In genomic region chr10:122560279-122560804, GRCh38 we compare ENCODE assay signal across 24 cellular contexts. TPM values are rescaled to one million over a fixed set of nuclear protein-coding genes. Genes with fewer than 3 reads are reported as not detected.
DNase-seq lines count a peak whose midpoint lies in the region; ATAC-seq and TF ChIP-seq lines count a peak whose summit lies in the region.
"Had no signal": no experiment of that assay in that cellular context is flagged by ENCODE, and none has a peak within 500 bp of the region (broad histone marks: within the 10 kb centered on the region; RNA-seq: fewer than 3 reads in every experiment).

Gene DMBT1, plus strand, starts transcription at chr10:122560754. Its CDS starts 17 bp downstream, at chr10:122560771.

- peak within 1 kb of the TSS; percentile 62 for H3K27ac Mint-ChIP-seq in activated naive CD8-positive, alpha-beta T cell treated with anti-CD3 and anti-CD28 coated beads, Interleukin-2, amount 10 ng/mL, durations not matched to agents 7 days and 5 days
- H3K27ac Mint-ChIP-seq in activated naive CD8-positive, alpha-beta T cell treated with anti-CD3 and anti-CD28 coated beads, Interleukin-2, amount 50 U/mL, for 24 hours, result no peak within 1 kb of the TSS
- H3K27ac Mint-ChIP-seq: activated CD8-positive, alpha-beta T cell treated with anti-CD3 and anti-CD28 coated beads, Interleukin-2, amount 10 ng/mL, durations not matched to agents 7 days and 5 days; HFFc6; memory B cell; stimulated activated memory B cell treated with anti-CD40 and anti-IgM and Interleukin-4, amounts not matched to agents 10 μg/mL and 1 μg/mL and 100 μg/mL, for 72 hours had no signal

- H3K4me3 ChIP-seq in mesendoderm (ENCODE audit: low read length), result no peak within 1 kb of the TSS
- no peak within 1 kb of the TSS for H3K4me3 ChIP-seq in MG63
- H3K4me3 ChIP-seq: spleen had no signal

- peaks cover 54% of the 10 kb centered on the region for H3K27me3 Mint-ChIP-seq in activated naive CD8-positive, alpha-beta T cell treated with anti-CD3 and anti-CD28 coated beads, Interleukin-2, amount 10 ng/mL, durations not matched to agents 7 days and 5 days
- H3K27me3 Mint-ChIP-seq in activated naive CD8-positive, alpha-beta T cell treated with anti-CD3 and anti-CD28 coated beads, Interleukin-2, amount 50 U/mL, for 24 hours, result peaks cover 17% of the 10 kb centered on the region

- no peak within 1 kb of the TSS for H4K8ac ChIP-seq in mesendoderm (ENCODE audit: low read depth, low read length)

- H4K5ac ChIP-seq in mesendoderm (ENCODE audit: low read length), result no peak within 1 kb of the TSS

- no peak within 1 kb of the TSS for H3K23ac ChIP-seq in mesendoderm (ENCODE audit: low read length)

- no peak for TF ChIP-seq CTCF in foreskin keratinocyte (conservative IDR thresholded peaks at IDR 0.05)

- peak within 1 kb of the TSS; percentile 2 for H3K56ac ChIP-seq in mesendoderm (ENCODE audit: low read length)

- POLR2A ChIA-PET in activated naive CD8-positive, alpha-beta T cell treated with anti-CD3 and anti-CD28 coated beads, Interleukin-2, amount 10 ng/mL, durations not matched to agents 7 days and 5 days (lab: Charles Lee), result no interaction called here

- H2BK15ac ChIP-seq in mesendoderm (replicated peaks; ENCODE audit: low read depth), result no peak within 1 kb of the TSS

- no peak within 1 kb of the TSS for H2BK120ac ChIP-seq in mesendoderm (ENCODE audit: low read depth, low read length)

- H3K4ac ChIP-seq in mesendoderm (ENCODE audit: low read depth, low read length), result no peak within 1 kb of the TSS

- no peaks in the 10 kb centered on the region for H3K9me3 Mint-ChIP-seq in activated naive CD8-positive, alpha-beta T cell treated with anti-CD3 and anti-CD28 coated beads, Interleukin-2, amount 10 ng/mL, durations not matched to agents 7 days and 5 days
- H3K9me3 Mint-ChIP-seq in activated naive CD8-positive, alpha-beta T cell treated with anti-CD3 and anti-CD28 coated beads, Interleukin-2, amount 50 U/mL, for 24 hours, result no peaks in the 10 kb centered on the region
- H3K9me3 Mint-ChIP-seq: HFFc6 had no signal

- no peaks in the 10 kb centered on the region for H3K27me3 ChIP-seq in mesendoderm (ENCODE audit: insufficient read depth, low read length, poor library complexity)
- H3K27me3 ChIP-seq in foreskin keratinocyte, result peaks cover 12% of the 10 kb centered on the region
- H3K27me3 ChIP-seq in MG63, result peaks cover 8% of the 10 kb centered on the region

- no peak within 1 kb of the TSS for H3K9ac ChIP-seq in mesendoderm (ENCODE audit: low read length)

- H3K4me1 Mint-ChIP-seq in activated naive CD8-positive, alpha-beta T cell treated with anti-CD3 and anti-CD28 coated beads, Interleukin-2, amount 10 ng/mL, durations not matched to agents 7 days and 5 days, result peaks cover 37% of the 10 kb centered on the region
- H3K4me1 Mint-ChIP-seq in activated naive CD8-positive, alpha-beta T cell treated with anti-CD3 and anti-CD28 coated beads, Interleukin-2, amount 50 U/mL, for 24 hours, result peaks cover 20% of the 10 kb centered on the region
- H3K4me1 Mint-ChIP-seq: memory B cell; stimulated activated memory B cell treated with anti-CD40 and anti-IgM and Interleukin-4, amounts not matched to agents 10 μg/mL and 1 μg/mL and 100 μg/mL, for 72 hours had no signal

- no peak within 1 kb of the TSS for H3K4me2 ChIP-seq in mesendoderm (ENCODE audit: low read length)

- no peaks in the 10 kb centered on the region for H3K79me2 ChIP-seq in mesendoderm (ENCODE audit: control insufficient read depth, insufficient read depth, low read length)

- H3K4me1 ChIP-seq in mesendoderm (ENCODE audit: control insufficient read depth, low read depth, low read length) (peaks cover 15% of the 10 kb centered on the region), foreskin keratinocyte (no peaks in the 10 kb centered on the region)

- H3K36me3 Mint-ChIP-seq in activated naive CD8-positive, alpha-beta T cell treated with anti-CD3 and anti-CD28 coated beads, Interleukin-2, amount 10 ng/mL, durations not matched to agents 7 days and 5 days, result no peaks in the 10 kb centered on the region
- H3K36me3 Mint-ChIP-seq in activated naive CD8-positive, alpha-beta T cell treated with anti-CD3 and anti-CD28 coated beads, Interleukin-2, amount 50 U/mL, for 24 hours (ENCODE audit: low read depth), result no peaks in the 10 kb centered on the region
- H3K36me3 Mint-ChIP-seq: naive thymus-derived CD4-positive, alpha-beta T cell had no signal

- DNase-seq in activated naive CD8-positive, alpha-beta T cell treated with anti-CD3 and anti-CD28 coated beads, Interleukin-2, amount 10 ng/mL, durations not matched to agents 7 days and 5 days, result no peak
- DNase-seq in activated naive CD8-positive, alpha-beta T cell treated with anti-CD3 and anti-CD28 coated beads, Interleukin-2, amount 50 U/mL, for 24 hours, result no peak
- DNase-seq in dermis blood vessel endothelial cell (peak; percentile 13), mesendoderm (no peak), foreskin keratinocyte (no peak), MG63 (no peak)
- DNase-seq: 8988T; activated CD8-positive, alpha-beta T cell treated with anti-CD3 and anti-CD28 coated beads, Interleukin-2, amount 10 ng/mL, durations not matched to agents 7 days and 5 days; activated gamma-delta T cell treated with Interleukin-2 at 50 U/mL for 16 hours; activated T-cell treated with anti-CD3 and anti-CD28 coated beads, Interleukin-2, amount 50 U/mL, for 1 hour; cortex of kidney; DMS79 treated with DMSO at 0.1 percent for 48 hours; HFFc6; islet precursor cell; naive thymus-derived CD4-positive, alpha-beta T cell; NCI-H1436 treated with DMSO at 0.1 percent for 48 hours; NCI-H524 treated with DMSO at 0.1 percent for 48 hours; spleen; stimulated activated CD4-positive, alpha-beta T cell treated with anti-CD3 and anti-CD28 coated beads, Interleukin-2, amount 100 ng/mL, for 48 hours had no signal

- H3K36me3 ChIP-seq in mesendoderm (ENCODE audit: control insufficient read depth, insufficient read depth, low read length), result no peaks in the 10 kb centered on the region
- H3K36me3 ChIP-seq in MG63, result no peaks in the 10 kb centered on the region
- H3K36me3 ChIP-seq: spleen had no signal

- no peak within 1 kb of the TSS for H3K18ac ChIP-seq in mesendoderm (ENCODE audit: low read length)

- whole genome bisulfite sequencing in mesendoderm (ENCODE audit: extremely low coverage, insufficient coverage, low lambda C conversion rate), result no CpG with 5 or more reads among the region's 4 CpGs

- no peaks in the 10 kb centered on the region for H3K9me3 ChIP-seq in MG63
- H3K9me3 ChIP-seq: spleen had no signal

- ATAC-seq in activated naive CD8-positive, alpha-beta T cell treated with anti-CD3 and anti-CD28 coated beads, Interleukin-2, amount 10 ng/mL, durations not matched to agents 7 days and 5 days (ENCODE audit: low read depth), result no peak
- no peak for ATAC-seq in activated naive CD8-positive, alpha-beta T cell treated with anti-CD3 and anti-CD28 coated beads, Interleukin-2, amount 50 U/mL, for 24 hours
- no peak for ATAC-seq in HG02798 (IDR thresholded peaks at IDR 0.05; ENCODE audit: poor library complexity, unreplicated experiment)
- no peak for ATAC-seq in foreskin keratinocyte
- ATAC-seq in HG03159 (IDR thresholded peaks at IDR 0.05; ENCODE audit: unreplicated experiment), result no peak
- ATAC-seq: activated CD8-positive, alpha-beta T cell treated with anti-CD3 and anti-CD28 coated beads, Interleukin-2, amount 10 ng/mL, durations not matched to agents 7 days and 5 days; naive thymus-derived CD4-positive, alpha-beta T cell; stimulated activated memory B cell treated with anti-CD40 and anti-IgM and Interleukin-4, amounts not matched to agents 10 μg/mL and 1 μg/mL and 100 μg/mL, for 72 hours had no signal

- no peak within 1 kb of the TSS for H3K27ac ChIP-seq in mesendoderm (ENCODE audit: low read depth, low read length)
- H3K27ac ChIP-seq in foreskin keratinocyte, result no peak within 1 kb of the TSS
- H3K27ac ChIP-seq: spleen had no signal

- H3K79me1 ChIP-seq in mesendoderm (ENCODE audit: low read length), result no peaks in the 10 kb centered on the region

- H2AK5ac ChIP-seq in mesendoderm (ENCODE audit: low read length), result peak within 1 kb of the TSS; percentile 50

- H3K4me3 Mint-ChIP-seq in activated naive CD8-positive, alpha-beta T cell treated with anti-CD3 and anti-CD28 coated beads, Interleukin-2, amount 10 ng/mL, durations not matched to agents 7 days and 5 days, result no peak within 1 kb of the TSS
- no peak within 1 kb of the TSS for H3K4me3 Mint-ChIP-seq in activated naive CD8-positive, alpha-beta T cell treated with anti-CD3 and anti-CD28 coated beads, Interleukin-2, amount 50 U/mL, for 24 hours
- H3K4me3 Mint-ChIP-seq: activated CD8-positive, alpha-beta T cell treated with anti-CD3 and anti-CD28 coated beads, Interleukin-2, amount 10 ng/mL, durations not matched to agents 7 days and 5 days; HFFc6; memory B cell; stimulated activated memory B cell treated with anti-CD40 and anti-IgM and Interleukin-4, amounts not matched to agents 10 μg/mL and 1 μg/mL and 100 μg/mL, for 72 hours had no signal

- peak within 1 kb of the TSS; percentile 55 for H2BK5ac ChIP-seq in mesendoderm (ENCODE audit: low read length)

RNA-seq across cellular contexts. Expression of gene DMBT1, which starts in this region (rescaled TPM):
- not detected for total RNA-seq in activated naive CD8-positive, alpha-beta T cell treated with anti-CD3 and anti-CD28 coated beads, Interleukin-2, amount 10 ng/mL, durations not matched to agents 7 days and 5 days
- total RNA-seq in dermis blood vessel endothelial cell (not detected in 2 replicates), foreskin keratinocyte (0.04 and 0.07 TPM in 2 replicates)
- polyA plus RNA-seq in mesendoderm (2013, experiment 1 of 2), result 0.03 TPM
- polyA plus RNA-seq in mesendoderm (2013, experiment 2 of 2), result 0.01 TPM
- 0.02 and 0.03 TPM in 2 replicates for polyA plus RNA-seq in foreskin keratinocyte
- total RNA-seq in MG63 (2014; rRNA removed; shearing (Covaris generic); ENCODE audit: low replicate concordance), result not detected in 2 replicates
- total RNA-seq: activated CD8-positive, alpha-beta T cell treated with anti-CD3 and anti-CD28 coated beads, Interleukin-2, amount 10 ng/mL, durations not matched to agents 7 days and 5 days; naive thymus-derived CD4-positive, alpha-beta T cell; T-helper 1 cell treated with Interleukin-12 subunit alpha and Interleukin-12 subunit beta and Interleukin-4 antibody, amounts not matched to agents 30 ng/mL and 1 ng/mL, for 36 hours had no signal
- polyA plus RNA-seq: naive thymus-derived CD4-positive, alpha-beta T cell had no signal

Comparison
In these comparisons a context has a peak if more than half of its experiments do, and no peak if none do; other contexts are left out.
1. Peak in DNase-seq in dermis blood vessel endothelial cell; RNA of the gene not detected or under 1 TPM.